8 cellular contexts compared by ENCODE assay signal in genomic region chr12:41277019-41277770, GRCh38.
DNase-seq lines count a peak whose midpoint lies in the region; ATAC-seq, FAIRE-seq and TF ChIP-seq lines count a peak whose summit lies in the region.

No MANE protein-coding gene starts in this region.

- H3K27me3 ChIP-seq in PC-9 (ENCODE audit: insufficient read depth, low read depth) = no peaks in the 10 kb centered on the region
- H3K27me3 ChIP-seq in neural progenitor cell = no peaks in the 10 kb centered on the region

- no peak overlapping the region for H3K4me3 Mint-ChIP-seq in neural progenitor cell
- no peak overlapping the region for H3K4me3 Mint-ChIP-seq in activated T-cell treated with anti-CD3 and anti-CD28 coated beads, Interleukin-2, amount 50 U/mL, for 4 hours

- H4K20me1 ChIP-seq in PC-9 (ENCODE audit: insufficient read depth) = no peaks in the 10 kb centered on the region
- H4K20me1 ChIP-seq in neural progenitor cell (ENCODE audit: low read depth) = no peaks in the 10 kb centered on the region

- no peaks in the 10 kb centered on the region for H3K9me3 Mint-ChIP-seq in neural progenitor cell
- H3K9me3 Mint-ChIP-seq in activated T-cell treated with anti-CD3 and anti-CD28 coated beads, Interleukin-2, amount 50 U/mL, for 4 hours = no peaks in the 10 kb centered on the region

- no peak for ATAC-seq in activated T-cell treated with anti-CD3 and anti-CD28 coated beads, Interleukin-2, amount 50 U/mL, for 4 hours

- H3K36me3 Mint-ChIP-seq in neural progenitor cell = no peaks in the 10 kb centered on the region
- H3K36me3 Mint-ChIP-seq in activated T-cell treated with anti-CD3 and anti-CD28 coated beads, Interleukin-2, amount 50 U/mL, for 4 hours (ENCODE audit: insufficient read depth) = no peaks in the 10 kb centered on the region

- no peaks in the 10 kb centered on the region for H3K27me3 Mint-ChIP-seq in neural progenitor cell (ENCODE audit: insufficient read depth, low read depth)
- H3K27me3 Mint-ChIP-seq in activated T-cell treated with anti-CD3 and anti-CD28 coated beads, Interleukin-2, amount 50 U/mL, for 4 hours (ENCODE audit: low read depth) = no peaks in the 10 kb centered on the region

- intact Hi-C loops in PC-9 (cut with micrococcal nuclease; ENCODE audit: unreplicated experiment) = loop anchor here (1.0 to 10.0 kb wide), 5 partner anchors 208 to 828 kb away; no protein-coding TSS in a partner anchor

- peak; percentile 84 for TF ChIP-seq CTCF in PC-9 (conservative IDR thresholded peaks at IDR 0.05)
- TF ChIP-seq CTCF in neural progenitor cell (IDR thresholded peaks at IDR 0.05) = peak; percentile 82

- FAIRE-seq in HTR-8/SVneo (lab: Jason Lieb, UNC) = no peak

- H3K27ac Mint-ChIP-seq in neural progenitor cell = no peak overlapping the region

- H3K9me2 ChIP-seq in PC-9 (ENCODE audit: insufficient read depth) = no peaks in the 10 kb centered on the region

- no TSS peak for BruUV-seq in PC-9 (replicated peaks; lab: Mats Ljungman, UMichigan)

- H3K4me3 ChIP-seq in PC-9 (no peak overlapping the region), neural progenitor cell (no peak overlapping the region)

- peaks cover 9% of the 10 kb centered on the region for H3K4me1 Mint-ChIP-seq in neural progenitor cell
- no peaks in the 10 kb centered on the region for H3K4me1 Mint-ChIP-seq in activated T-cell treated with anti-CD3 and anti-CD28 coated beads, Interleukin-2, amount 50 U/mL, for 4 hours (ENCODE audit: low read depth)

- no peaks in the 10 kb centered on the region for H3K9me3 ChIP-seq in PC-9 (ENCODE audit: insufficient read depth, low read depth)
- no peaks in the 10 kb centered on the region for H3K9me3 ChIP-seq in neural progenitor cell (ENCODE audit: low read depth)

- H3K4me2 ChIP-seq in PC-9 (no peak overlapping the region), neural progenitor cell (no peak overlapping the region)

- peak; percentile 36 for DNase-seq in AG08396 (ENCODE audit: low spot score)
- DNase-seq in GM03348 (ENCODE audit: low spot score) = peak; percentile 59
- DNase-seq in HTR-8/SVneo (ENCODE audit: insufficient read length, low spot score) = peak; percentile 27
- peak in 1 of 2 experiments; percentile 11 for DNase-seq in PC-9
- DNase-seq in epidermal melanocyte (ENCODE audit: insufficient read length, low spot score) = peak; percentile 37
- DNase-seq in neural progenitor cell (ENCODE audit: low spot score) = peak; percentile 69
- DNase-seq in activated T-cell treated with anti-CD3 and anti-CD28 coated beads, Interleukin-2, amount 50 U/mL, for 4 hours = no peak
- no peak for DNase-seq in T-helper 1 cell

- CTCF ChIA-PET in PC-9 (lab: Charles Lee) = no interaction called here

- H3K4me1 ChIP-seq in PC-9 (replicated peaks; ENCODE audit: insufficient read depth) (no peaks in the 10 kb centered on the region), neural progenitor cell (peaks cover 10% of the 10 kb centered on the region)

- no peak overlapping the region for H3K9ac ChIP-seq in neural progenitor cell

- H3K79me2 ChIP-seq in PC-9 (ENCODE audit: low read depth) (no peaks in the 10 kb centered on the region), neural progenitor cell (ENCODE audit: low read depth) (no peaks in the 10 kb centered on the region)

- no peaks in the 10 kb centered on the region for H3K36me3 ChIP-seq in PC-9 (ENCODE audit: low read depth)
- H3K36me3 ChIP-seq in neural progenitor cell = no peaks in the 10 kb centered on the region

- POLR2A ChIA-PET in PC-9 (lab: Charles Lee; ENCODE audit: unreplicated experiment) = no interaction called here

- H2AFZ ChIP-seq in PC-9 (no peak overlapping the region), neural progenitor cell (replicated peaks) (peak overlapping the region; percentile 71)

- H3F3A ChIP-seq in PC-9 (ENCODE audit: insufficient read depth, low read depth) = no peaks in the 10 kb centered on the region
- no peaks in the 10 kb centered on the region for H3F3A ChIP-seq in neural progenitor cell (ENCODE audit: low read depth)

- H3K27ac ChIP-seq in PC-9 (no peak overlapping the region), neural progenitor cell (no peak overlapping the region)

Comparison
In these comparisons a context has a peak if more than half of its experiments do, and no peak if none do; other contexts are left out.
1. DNase-seq: peak in AG08396 (single experiment), GM03348 (single experiment), HTR-8/SVneo (single experiment), epidermal melanocyte (single experiment) and neural progenitor cell (single experiment); none in activated T-cell treated with anti-CD3 and anti-CD28 coated beads, Interleukin-2, amount 50 U/mL, for 4 hours (single experiment) and T-helper 1 cell (0 of 5).